In genomic region chr6:132130530-132131298, GRCh38 we compare ENCODE assay signal across 10 cellular contexts.
DNase-seq lines count a peak whose midpoint lies in the region; ATAC-seq and TF ChIP-seq lines count a peak whose summit lies in the region.
"Had no signal": no experiment of that assay in that cellular context is flagged by ENCODE, and none has a peak within 500 bp of the region (broad histone marks: within the 10 kb centered on the region; RNA-seq: fewer than 3 reads in every experiment).

No MANE protein-coding gene starts in this region.

- peak overlapping the region; percentile 54 for H3K4me3 ChIP-seq in adipocyte (ENCODE audit: low read length)
- no peak overlapping the region for H3K4me3 ChIP-seq in skeletal muscle tissue (ENCODE audit: low read length in 3 of 3)
- H3K4me3 ChIP-seq: GM12878 had no signal

- H3K36me3 ChIP-seq in adipocyte (ENCODE audit: control insufficient read depth, insufficient read depth, low read length, severe bottlenecking) (no peaks in the 10 kb centered on the region), skeletal muscle tissue (ENCODE audit: control insufficient read depth in 3 of 3, insufficient read depth in 3 of 3, low read length in 3 of 3) (no peaks in the 10 kb centered on the region)

- TF ChIP-seq CTCF in GM20000 (IDR thresholded peaks at IDR 0.05; ENCODE audit: extremely low read depth, missing control alignments) = no peak

- ATAC-seq in HG02798 (IDR thresholded peaks at IDR 0.05; ENCODE audit: poor library complexity, unreplicated experiment) = no peak
- ATAC-seq: GM12878 had no signal

- H3K9ac ChIP-seq in adipocyte (ENCODE audit: low read length) (peak overlapping the region; percentile 64), skeletal muscle tissue (ENCODE audit: low read depth in 1 of 3, low read length in 3 of 3) (peak overlapping the region; percentile 3 to 46 (median 27))

- peak overlapping the region; percentile 90 for H3K27ac ChIP-seq in skeletal muscle tissue (ENCODE audit: low read depth, low read length)

- no peaks in the 10 kb centered on the region for H3K27me3 ChIP-seq in adipocyte (replicated peaks; ENCODE audit: control insufficient read depth, insufficient read depth, low read length)
- H3K27me3 ChIP-seq in skeletal muscle tissue (ENCODE audit: control insufficient read depth in 3 of 3, insufficient read depth in 3 of 3, low read length in 3 of 3) = no peaks in the 10 kb centered on the region

- DNase-seq in GM20000 (ENCODE audit: low spot score) = peak; percentile 23
- no peak for DNase-seq in adipocyte (ENCODE audit: low read depth)
- peak; percentile 63 for DNase-seq in islet precursor cell
- no peak for DNase-seq in HCEC 1CT
- DNase-seq in HK-2 (ENCODE audit: unreplicated experiment) = no peak
- DNase-seq in inferior parietal cortex (ENCODE audit: extremely low spot score) = no peak
- DNase-seq: activated CD4-positive, alpha-beta T cell treated with anti-CD3 and anti-CD28 coated beads, Interleukin-2, amount 50 U/mL, for 1 hour had no signal

- H3K4me1 ChIP-seq in adipocyte (ENCODE audit: control insufficient read depth, insufficient read depth, low read length) = peaks cover 32% of the 10 kb centered on the region
- peaks cover 10 to 20% (median 16%) of the 10 kb centered on the region in 3 donors for H3K4me1 ChIP-seq in skeletal muscle tissue (ENCODE audit: control insufficient read depth in 3 of 3, insufficient read depth in 3 of 3, low read length in 3 of 3)

- H3K9me3 ChIP-seq in adipocyte (ENCODE audit: control insufficient read depth, low read length) (no peaks in the 10 kb centered on the region), skeletal muscle tissue (ENCODE audit: control insufficient read depth in 3 of 3, low read length in 3 of 3) (no peaks in the 10 kb centered on the region)

Comparison
In these comparisons a context has a peak if more than half of its experiments do, and no peak if none do; other contexts are left out.
1. DNase-seq: peak in GM20000 (single experiment) and islet precursor cell (single experiment); none in adipocyte (single experiment), HCEC 1CT (single experiment), HK-2 (single experiment) and inferior parietal cortex (single experiment).